ENCODE assay signal across 1 cellular context in genomic region chr7:86914468-86915054, GRCh38.
TF ChIP-seq lines count a peak whose summit lies in the region.

No MANE protein-coding gene starts in this region.

TF ChIP-seq in WTC11, 78 proteins besides CTCF, POLR2A, EP300 and RAD21 (continued from another document):
- TF ChIP-seq ERG (CRISPR knock-in tag; IDR thresholded peaks at IDR 0.05) (no peak), ZNF138 (CRISPR knock-in tag; conservative IDR thresholded peaks at IDR 0.05) (no peak), MLX (CRISPR knock-in tag; IDR thresholded peaks at IDR 0.05) (no peak), ZNF671 (CRISPR knock-in tag; IDR thresholded peaks at IDR 0.05) (no peak), ZNF512 (CRISPR knock-in tag; IDR thresholded peaks at IDR 0.05; ENCODE audit: borderline replicate concordance) (no peak), RORB (CRISPR knock-in tag; IDR thresholded peaks at IDR 0.05) (no peak), NR3C1 (CRISPR knock-in tag; conservative IDR thresholded peaks at IDR 0.05; ENCODE audit: low read depth) (no peak), IRF1 (CRISPR knock-in tag; IDR thresholded peaks at IDR 0.05) (no peak), AR (CRISPR knock-in tag; IDR thresholded peaks at IDR 0.05) (no peak), NFYB (CRISPR knock-in tag; conservative IDR thresholded peaks at IDR 0.05; ENCODE audit: low read depth) (no peak), FOXJ3 (CRISPR knock-in tag; IDR thresholded peaks at IDR 0.05; ENCODE audit: borderline replicate concordance) (no peak), ETV6 (CRISPR knock-in tag; IDR thresholded peaks at IDR 0.05) (no peak), SP1 (CRISPR knock-in tag; conservative IDR thresholded peaks at IDR 0.05) (no peak), JAZF1 (CRISPR knock-in tag; IDR thresholded peaks at IDR 0.05) (no peak)
TF ChIP-seq in WTC11: peak in this region for 0.
